Comparison of ENCODE assay signal across 8 cellular contexts in genomic region chr5:179732918-179733763, GRCh38. TPM values are rescaled to one million over a fixed set of nuclear protein-coding genes. Genes with fewer than 3 reads are reported as not detected.
A peak's percentile ranks its signal among the peaks of the same experiment; 100 is the strongest.
DNase-seq lines count a peak whose midpoint lies in the region; ATAC-seq and TF ChIP-seq lines count a peak whose summit lies in the region.

No MANE protein-coding gene starts in this region.

- peaks cover 54% of the 10 kb centered on the region for H4K20me1 ChIP-seq in neural progenitor cell (ENCODE audit: low read depth)

- H3K27me3 ChIP-seq in neural progenitor cell = no peaks in the 10 kb centered on the region

- H3K79me2 ChIP-seq in neural progenitor cell (ENCODE audit: low read depth) = peaks cover 55% of the 10 kb centered on the region

- peaks cover 7% of the 10 kb centered on the region for H3K4me1 ChIP-seq in neural progenitor cell

- H3K27me3 Mint-ChIP-seq in neural progenitor cell (ENCODE audit: insufficient read depth, low read depth) = peaks cover 8% of the 10 kb centered on the region

- DNase-seq in activated CD4-positive, CD25-positive, alpha-beta regulatory T cell (lab: John Stamatoyannopoulos, UW) = peak; percentile 18 to 38 (median 26)
- DNase-seq in activated CD4-positive, CD25-positive, alpha-beta regulatory T cell treated with anti-CD3 and anti-CD28 coated beads, Interleukin-2, amount 50 U/mL, for 72 hours = no peak
- DNase-seq in NCI-H1105 treated with DMSO at 0.1 percent for 48 hours (lab: John Stamatoyannopoulos, UW) (peak; percentile 48), activated T-helper 1 cell treated with Interleukin-2 at 50 U/mL for 16 hours (ENCODE audit: low read depth) (peak; percentile 26), foreskin fibroblast (peak; percentile 23 to 54), neural progenitor cell (ENCODE audit: low spot score) (peak; percentile 52), ureter (ENCODE audit: low spot score) (peak; percentile 48)

- no peak for TF ChIP-seq CTCF in foreskin fibroblast (IDR thresholded peaks at IDR 0.05; ENCODE audit: low read depth, low read length)
- no peak for TF ChIP-seq CTCF in neural progenitor cell (IDR thresholded peaks at IDR 0.05)

- H3K9me3 Mint-ChIP-seq in neural progenitor cell = no peaks in the 10 kb centered on the region

- H3K4me2 ChIP-seq in neural progenitor cell = peak overlapping the region; percentile 87

- peak overlapping the region; percentile 99 for H3K4me3 Mint-ChIP-seq in neural progenitor cell

- peaks cover 22% of the 10 kb centered on the region for H3K4me1 Mint-ChIP-seq in neural progenitor cell

- peaks cover 17% of the 10 kb centered on the region for H3K36me3 Mint-ChIP-seq in neural progenitor cell

- peaks cover 47% of the 10 kb centered on the region for H3F3A ChIP-seq in neural progenitor cell (ENCODE audit: low read depth)

- H3K9ac ChIP-seq in neural progenitor cell = peak overlapping the region; percentile 93

- H3K9me3 ChIP-seq in neural progenitor cell (ENCODE audit: low read depth) = no peaks in the 10 kb centered on the region

- H3K27ac ChIP-seq in neural progenitor cell = peak overlapping the region; percentile 94

- peaks cover 24% of the 10 kb centered on the region for H3K36me3 ChIP-seq in neural progenitor cell

- peak; percentile 21 for ATAC-seq in HG02610 (IDR thresholded peaks at IDR 0.05; ENCODE audit: unreplicated experiment)

- H2AFZ ChIP-seq in neural progenitor cell (replicated peaks) = peak overlapping the region; percentile 82

- peak overlapping the region; percentile 93 for H3K27ac Mint-ChIP-seq in neural progenitor cell

- peak overlapping the region; percentile 75 to 81 for H3K4me3 ChIP-seq in foreskin fibroblast (ENCODE audit: low read depth in 1 of 2, low read length in 2 of 2)
- H3K4me3 ChIP-seq in neural progenitor cell = peak overlapping the region; percentile 88

RNA-seq across cellular contexts. Expression of gene MAML1, which starts 0.5 kb away (rescaled TPM):
- total RNA-seq in neural progenitor cell (ENCODE audit: low replicate concordance) = 29.1 and 30.7 TPM in 2 replicates
- 37.7 TPM for total RNA-seq in ureter

RNA-seq across cellular contexts. Expression of gene CANX, which starts 34.4 kb away (rescaled TPM):
- 301 and 403 TPM in 2 replicates for total RNA-seq in neural progenitor cell (ENCODE audit: low replicate concordance)
- total RNA-seq in ureter = 584 TPM

RNA-seq across cellular contexts. Expression of gene CBY3, which starts 52.3 kb away (rescaled TPM):
- not detected in 2 replicates for total RNA-seq in neural progenitor cell (ENCODE audit: low replicate concordance)
- not detected for total RNA-seq in ureter
